Comparison of ENCODE assay signal across 8 cellular contexts in the genomic region with DNA sequence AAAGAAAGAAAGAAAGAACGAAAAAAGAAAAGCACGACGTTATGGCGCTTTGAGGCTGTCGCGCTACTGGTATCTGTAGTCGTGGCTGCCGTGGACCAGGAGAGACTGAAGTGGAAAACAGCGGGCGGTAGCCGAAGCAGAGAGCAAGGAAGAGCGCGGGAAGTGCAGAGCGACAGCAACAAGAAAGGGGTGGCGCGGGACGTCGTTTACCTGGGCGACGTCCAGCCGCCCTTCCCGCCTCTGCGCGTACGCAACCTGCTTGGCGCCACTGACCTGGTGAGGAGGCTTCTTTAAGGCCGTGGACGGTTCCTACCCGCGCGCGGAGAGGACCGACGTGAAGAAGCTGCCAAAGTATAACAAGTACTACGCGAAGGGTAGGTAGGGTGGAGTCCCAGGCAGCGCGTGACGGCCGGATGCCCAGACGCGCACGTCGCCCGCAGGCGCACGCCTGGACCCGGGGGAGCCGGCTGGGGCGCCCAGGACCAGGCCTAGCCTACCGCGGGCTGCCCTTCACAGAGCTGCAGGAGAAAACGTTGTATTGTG. TPM values are rescaled to one million over a fixed set of nuclear protein-coding genes. Genes with fewer than 3 reads are reported as not detected.
DNase-seq lines count a peak whose midpoint lies in the region; TF ChIP-seq lines count a peak whose summit lies in the region.

No MANE protein-coding gene starts in this region.

- H3K27ac Mint-ChIP-seq in osteocyte (ENCODE audit: unreplicated experiment): no peak overlapping the region

- H3K4me3 Mint-ChIP-seq in osteocyte (ENCODE audit: unreplicated experiment): no peak overlapping the region

- H3K27me3 Mint-ChIP-seq in osteocyte (ENCODE audit: unreplicated experiment): peaks cover 32% of the 10 kb centered on the region

- no peaks in the 10 kb centered on the region for H3K9me3 Mint-ChIP-seq in osteocyte (ENCODE audit: unreplicated experiment)

- DNase-seq in GM10266 (ENCODE audit: extremely low spot score) (peak; percentile 57), HFF-Myc (ENCODE audit: extremely low read depth, low read depth) (no peak), NCI-H69 (lab: John Stamatoyannopoulos, UW) (peak; percentile 59), activated T-helper 1 cell treated with Interleukin-2 at 50 U/mL for 16 hours (ENCODE audit: low read depth) (peak; percentile 43), germinal center (ENCODE audit: low spot score) (peak; percentile 77), skeletal muscle cell (ENCODE audit: low read depth) (no peak), osteocyte (ENCODE audit: extremely low spot score, unreplicated experiment) (no peak), LoVo (ENCODE audit: low spot score) (no peak)

- no peaks in the 10 kb centered on the region for H3K36me3 Mint-ChIP-seq in osteocyte (ENCODE audit: unreplicated experiment)

- H3K4me3 ChIP-seq in HFF-Myc (replicated peaks; ENCODE audit: low read depth, low read length) (peak overlapping the region; percentile 34), skeletal muscle cell (ENCODE audit: low read depth, low read length) (peak overlapping the region; percentile 63)

- no peak for TF ChIP-seq CTCF in GM10266 (IDR thresholded peaks at IDR 0.05; ENCODE audit: control insufficient read depth, insufficient read depth, low read depth, missing control alignments)
- TF ChIP-seq CTCF in HFF-Myc (IDR thresholded peaks at IDR 0.05; ENCODE audit: low read depth, low read length, missing control alignments): no peak
- TF ChIP-seq CTCF in osteocyte (IDR thresholded peaks at IDR 0.05): no peak

- no peaks in the 10 kb centered on the region for H3K4me1 Mint-ChIP-seq in osteocyte (ENCODE audit: unreplicated experiment)

RNA-seq across cellular contexts. Expression of a gene that starts 15.4 kb away (rescaled TPM):
- not detected in 2 replicates for total RNA-seq in osteocyte

Comparison
In these comparisons a context has a peak if more than half of its experiments do, and no peak if none do; other contexts are left out.
1. DNase-seq: peak in GM10266 (single experiment), NCI-H69 (single experiment), activated T-helper 1 cell treated with Interleukin-2 at 50 U/mL for 16 hours (single experiment) and germinal center (single experiment); none in HFF-Myc (single experiment), skeletal muscle cell (single experiment), osteocyte (single experiment) and LoVo (single experiment).